7 cellular contexts compared by ENCODE assay signal in genomic region chr19:9711815-9712214, GRCh38. TPM values are rescaled to one million over a fixed set of nuclear protein-coding genes. Genes with fewer than 3 reads are reported as not detected.
"Had no signal": no experiment of that assay in that cellular context is flagged by ENCODE, and none has a peak within 500 bp of the region (broad histone marks: within the 10 kb centered on the region; RNA-seq: fewer than 3 reads in every experiment).

No MANE protein-coding gene starts in this region.

- DNase-seq: IMR-90, KBM-7, KG1 had no signal

- H3K9ac ChIP-seq: KMS-11 had no signal

- H3K4me2 ChIP-seq: KMS-11 had no signal

- FAIRE-seq: HTR-8/SVneo had no signal

- H3K27ac ChIP-seq: HL-60, KMS-11 had no signal

RNA-seq across cellular contexts. Expression of gene ZNF846, which starts 56.7 kb away (rescaled TPM):
- total RNA-seq: HT1080 had no signal
